1 cellular context compared by ENCODE assay signal in the genomic region with DNA sequence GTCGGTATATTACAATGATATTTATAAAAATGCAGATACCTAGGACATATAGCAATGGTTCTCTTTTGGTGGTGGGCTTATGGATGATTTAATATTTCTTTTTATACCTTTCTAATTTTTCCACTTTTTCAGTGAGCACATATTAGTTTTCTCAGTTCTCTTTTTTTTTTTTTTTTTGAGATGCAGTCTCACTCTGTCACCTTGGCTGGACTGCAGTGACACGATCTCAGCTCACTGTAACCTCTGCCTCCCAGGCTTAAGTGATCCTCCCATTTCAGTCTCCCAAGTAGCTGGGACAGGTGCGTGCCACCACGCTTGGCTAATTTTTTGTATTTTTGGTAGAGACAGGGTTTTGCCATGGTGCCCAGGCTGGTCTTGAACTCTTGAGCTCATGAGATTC.
TF ChIP-seq lines count a peak whose summit lies in the region.

No MANE protein-coding gene starts in this region.

TF ChIP-seq in GM12878, 131 proteins besides CTCF, POLR2A, EP300 and RAD21:
- peak; percentile 68; the same call in 1 of the 2 replicates for TF ChIP-seq SPI1 (IDR thresholded peaks at IDR 0.05; ENCODE audit: borderline replicate concordance, insufficient read depth, low read depth, low read length)
- no peak for TF ChIP-seq PML (IDR thresholded peaks at IDR 0.05; ENCODE audit: low read length)
- TF ChIP-seq NR2F1 (conservative IDR thresholded peaks at IDR 0.05), result no peak
- TF ChIP-seq ETV6 (conservative IDR thresholded peaks at IDR 0.05 in 1 of 2, IDR thresholded peaks at IDR 0.05 in 1 of 2; ENCODE audit: borderline replicate concordance in 1 of 2, low read depth in 1 of 2), result no peak
- TF ChIP-seq ZNF24 (IDR thresholded peaks at IDR 0.05), result no peak
- no peak for TF ChIP-seq TCF3 (IDR thresholded peaks at IDR 0.05; ENCODE audit: borderline replicate concordance, insufficient read depth, low read depth, low read length)
- TF ChIP-seq NFIC (IDR thresholded peaks at IDR 0.05; ENCODE audit: low read depth, low read length), result 0 out of 2 replicates have a peak, but pooled peaks have one; percentile 38
- TF ChIP-seq MEF2A (IDR thresholded peaks at IDR 0.05; ENCODE audit: insufficient read depth, low read depth, low read length), result 0 out of 2 replicates have a peak, but pooled peaks have one; percentile 26
- 0 out of 2 replicates have a peak, but pooled peaks have one; percentile 22 for TF ChIP-seq BACH1 (IDR thresholded peaks at IDR 0.05; ENCODE audit: borderline replicate concordance)
- peak; percentile 47; the same call in 1 of the 2 replicates for TF ChIP-seq POLR2AphosphoS5 (IDR thresholded peaks at IDR 0.05; ENCODE audit: low read length)
- TF ChIP-seq MTA3 (IDR thresholded peaks at IDR 0.05; ENCODE audit: borderline replicate concordance, low read length), result 0 out of 2 replicates have a peak, but pooled peaks have one; percentile 30
- TF ChIP-seq ZSCAN29 (IDR thresholded peaks at IDR 0.05), result no peak
- 0 out of 2 replicates have a peak, but pooled peaks have one; percentile 32 for TF ChIP-seq PAX5 (IDR thresholded peaks at IDR 0.05; ENCODE audit: borderline replicate concordance, low read depth, low read length)
- peak; percentile 34; the same call in 1 of the 2 replicates for TF ChIP-seq EED (IDR thresholded peaks at IDR 0.05; ENCODE audit: low read depth)
- TF ChIP-seq FOXM1 (IDR thresholded peaks at IDR 0.05; ENCODE audit: low read depth, low read length), result 0 out of 2 replicates have a peak, but pooled peaks have one; percentile 17
- no peak for TF ChIP-seq RFX5 (IDR thresholded peaks at IDR 0.05; ENCODE audit: low read depth, low read length)
- no peak for TF ChIP-seq SMAD5 (IDR thresholded peaks at IDR 0.05; ENCODE audit: low read depth)
- TF ChIP-seq CHD2 (IDR thresholded peaks at IDR 0.05; ENCODE audit: borderline replicate concordance, low read depth, low read length), result no peak
- TF ChIP-seq POLR2AphosphoS2 (IDR thresholded peaks at IDR 0.05; ENCODE audit: low read depth, low read length), result no peak
- 0 out of 2 replicates have a peak, but pooled peaks have one; percentile 47 for TF ChIP-seq ATF2 (IDR thresholded peaks at IDR 0.05; ENCODE audit: low read length)
- peak; percentile 43; the same call in 1 of the 2 replicates for TF ChIP-seq ATF7 (IDR thresholded peaks at IDR 0.05; ENCODE audit: low read depth)
- TF ChIP-seq, protein P1, sequence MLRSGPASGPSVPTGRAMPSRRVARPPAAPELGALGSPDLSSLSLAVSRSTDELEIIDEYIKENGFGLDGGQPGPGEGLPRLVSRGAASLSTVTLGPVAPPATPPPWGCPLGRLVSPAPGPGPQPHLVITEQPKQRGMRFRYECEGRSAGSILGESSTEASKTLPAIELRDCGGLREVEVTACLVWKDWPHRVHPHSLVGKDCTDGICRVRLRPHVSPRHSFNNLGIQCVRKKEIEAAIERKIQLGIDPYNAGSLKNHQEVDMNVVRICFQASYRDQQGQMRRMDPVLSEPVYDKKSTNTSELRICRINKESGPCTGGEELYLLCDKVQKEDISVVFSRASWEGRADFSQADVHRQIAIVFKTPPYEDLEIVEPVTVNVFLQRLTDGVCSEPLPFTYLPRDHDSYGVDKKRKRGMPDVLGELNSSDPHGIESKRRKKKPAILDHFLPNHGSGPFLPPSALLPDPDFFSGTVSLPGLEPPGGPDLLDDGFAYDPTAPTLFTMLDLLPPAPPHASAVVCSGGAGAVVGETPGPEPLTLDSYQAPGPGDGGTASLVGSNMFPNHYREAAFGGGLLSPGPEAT (IDR thresholded peaks at IDR 0.05; ENCODE audit: low read depth), result peak; percentile 35; the same call in 1 of the 2 replicates
- TF ChIP-seq NBN (IDR thresholded peaks at IDR 0.05), result peak; percentile 56
- TF ChIP-seq JUNB (IDR thresholded peaks at IDR 0.05), result no peak
- TF ChIP-seq CREB1 (IDR thresholded peaks at IDR 0.05; ENCODE audit: low read depth), result 0 out of 2 replicates have a peak, but pooled peaks have one; percentile 15
- peak; percentile 87 for TF ChIP-seq ZNF384 (IDR thresholded peaks at IDR 0.05; ENCODE audit: borderline replicate concordance, low read depth, low read length)
- TF ChIP-seq IRF4 (IDR thresholded peaks at IDR 0.05; ENCODE audit: low read depth, low read length), result 0 out of 2 replicates have a peak, but pooled peaks have one; percentile 39
